ENCODE assay signal across 1 cellular context in the genomic region with DNA sequence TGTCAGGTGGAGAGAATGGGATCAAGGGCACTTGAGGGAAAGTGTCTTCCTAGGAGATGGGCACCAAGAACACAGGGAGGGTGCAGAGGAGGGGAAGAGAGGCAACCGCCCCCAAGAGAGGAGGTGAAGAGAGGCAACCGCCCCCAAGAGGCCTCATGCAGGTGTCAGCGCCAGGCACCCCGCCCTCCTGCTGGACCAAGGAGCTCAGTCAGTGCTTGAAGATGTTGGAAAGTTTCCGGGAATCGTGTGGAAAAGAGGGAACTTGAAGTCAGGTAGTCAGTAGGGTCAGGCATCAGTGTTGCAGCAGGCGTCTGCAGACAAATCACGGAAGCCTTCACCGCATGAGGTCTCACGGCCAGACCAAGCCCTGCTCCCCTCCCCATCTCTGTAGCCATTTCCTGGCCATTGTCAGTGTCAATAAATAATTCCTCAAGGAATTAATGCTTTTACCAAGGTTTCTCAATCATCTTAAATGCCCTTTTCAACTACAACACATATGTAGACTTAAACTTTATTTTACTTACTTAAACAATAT.
TF ChIP-seq lines count a peak whose summit lies in the region.

No MANE protein-coding gene starts in this region.

TF ChIP-seq in GM23338, 12 proteins besides CTCF, POLR2A, EP300 and RAD21 (continued from another document):
- TF ChIP-seq, protein P1, sequence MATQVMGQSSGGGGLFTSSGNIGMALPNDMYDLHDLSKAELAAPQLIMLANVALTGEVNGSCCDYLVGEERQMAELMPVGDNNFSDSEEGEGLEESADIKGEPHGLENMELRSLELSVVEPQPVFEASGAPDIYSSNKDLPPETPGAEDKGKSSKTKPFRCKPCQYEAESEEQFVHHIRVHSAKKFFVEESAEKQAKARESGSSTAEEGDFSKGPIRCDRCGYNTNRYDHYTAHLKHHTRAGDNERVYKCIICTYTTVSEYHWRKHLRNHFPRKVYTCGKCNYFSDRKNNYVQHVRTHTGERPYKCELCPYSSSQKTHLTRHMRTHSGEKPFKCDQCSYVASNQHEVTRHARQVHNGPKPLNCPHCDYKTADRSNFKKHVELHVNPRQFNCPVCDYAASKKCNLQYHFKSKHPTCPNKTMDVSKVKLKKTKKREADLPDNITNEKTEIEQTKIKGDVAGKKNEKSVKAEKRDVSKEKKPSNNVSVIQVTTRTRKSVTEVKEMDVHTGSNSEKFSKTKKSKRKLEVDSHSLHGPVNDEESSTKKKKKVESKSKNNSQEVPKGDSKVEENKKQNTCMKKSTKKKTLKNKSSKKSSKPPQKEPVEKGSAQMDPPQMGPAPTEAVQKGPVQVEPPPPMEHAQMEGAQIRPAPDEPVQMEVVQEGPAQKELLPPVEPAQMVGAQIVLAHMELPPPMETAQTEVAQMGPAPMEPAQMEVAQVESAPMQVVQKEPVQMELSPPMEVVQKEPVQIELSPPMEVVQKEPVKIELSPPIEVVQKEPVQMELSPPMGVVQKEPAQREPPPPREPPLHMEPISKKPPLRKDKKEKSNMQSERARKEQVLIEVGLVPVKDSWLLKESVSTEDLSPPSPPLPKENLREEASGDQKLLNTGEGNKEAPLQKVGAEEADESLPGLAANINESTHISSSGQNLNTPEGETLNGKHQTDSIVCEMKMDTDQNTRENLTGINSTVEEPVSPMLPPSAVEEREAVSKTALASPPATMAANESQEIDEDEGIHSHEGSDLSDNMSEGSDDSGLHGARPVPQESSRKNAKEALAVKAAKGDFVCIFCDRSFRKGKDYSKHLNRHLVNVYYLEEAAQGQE (IDR thresholded peaks at IDR 0.05; ENCODE audit: unreplicated experiment) = no peak
- no peak for TF ChIP-seq ZNF331 (CRISPR knock-in tag; IDR thresholded peaks at IDR 0.05; ENCODE audit: low read depth)
- no peak for TF ChIP-seq POLR2AphosphoS5 (IDR thresholded peaks at IDR 0.05; ENCODE audit: low read depth)
TF ChIP-seq in GM23338: peak in this region for 0.
